In the genomic region with DNA sequence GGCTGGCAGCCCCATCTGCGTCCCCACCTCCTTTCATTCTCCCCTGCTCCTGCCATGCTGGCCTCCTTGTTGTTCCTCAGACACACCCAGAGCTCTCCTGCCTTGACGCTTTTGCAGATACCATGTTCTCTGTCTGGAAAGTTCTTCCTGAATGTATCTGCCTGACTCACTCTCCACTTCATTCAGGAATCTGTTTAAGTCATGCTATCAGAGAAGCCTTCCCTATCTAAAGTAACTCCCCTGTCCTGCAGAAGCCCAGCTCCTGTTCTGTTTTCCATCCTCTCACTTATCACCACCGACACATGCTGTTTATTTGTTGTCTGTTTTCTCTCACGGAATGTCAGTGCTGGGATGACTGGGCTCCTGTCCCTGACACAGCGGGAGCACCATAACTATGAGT, we compare ENCODE assay signal across 25 cellular contexts.
DNase-seq lines count a peak whose midpoint lies in the region; ATAC-seq and TF ChIP-seq lines count a peak whose summit lies in the region.
"Had no signal": no experiment of that assay in that cellular context is flagged by ENCODE, and none has a peak within 500 bp of the region (broad histone marks: within the 10 kb centered on the region; RNA-seq: fewer than 3 reads in every experiment).

No MANE protein-coding gene starts in this region.

- in situ Hi-C loops in Panc1 (cut with HindIII; ENCODE audit: low pct_unique_long_range_greater_than_20kb, low sequenced_read_pairs) (no loop called here), brain microvascular endothelial cell (cut with HindIII; ENCODE audit: low pct_ligation_motif_present, low sequenced_read_pairs) (loop anchor here (25.0 kb wide), 1 partner anchor 365 kb away; no protein-coding TSS in a partner anchor)

- no peak overlapping the region for H2BK120ac ChIP-seq in neuronal stem cell (ENCODE audit: low read depth, low read length)

- H3K79me1 ChIP-seq in neuronal stem cell (ENCODE audit: low read depth, low read length) = no peaks in the 10 kb centered on the region

- intact Hi-C loops in Panc1 (cut with micrococcal nuclease; ENCODE audit: unreplicated experiment) = no loop called here
- intact Hi-C loops in left cardiac atrium (cut with DNase I) = no loop called here
- intact Hi-C loops in psoas muscle (cut with DNase I) = no loop called here
- intact Hi-C loops in sigmoid colon (cut with DNase I) = no loop called here

- no peak overlapping the region for H3K27ac ChIP-seq in Panc1 (ENCODE audit: low read length)
- no peak overlapping the region for H3K27ac ChIP-seq in brain microvascular endothelial cell
- H3K27ac ChIP-seq in neuronal stem cell (replicated peaks; ENCODE audit: low read length) = no peak overlapping the region
- H3K27ac ChIP-seq in psoas muscle = no peak overlapping the region
- no peak overlapping the region for H3K27ac ChIP-seq in sigmoid colon
- H3K27ac ChIP-seq: gastroesophageal sphincter, SJSA1 had no signal

- TSS peak; percentile 54 for BruUV-seq in Panc1 (replicated peaks; lab: Mats Ljungman, UMichigan)

- no peak overlapping the region for H4K91ac ChIP-seq in neuronal stem cell (ENCODE audit: low read depth, low read length, poor library complexity)

- H4K8ac ChIP-seq in neuronal stem cell (ENCODE audit: low read depth, low read length) = no peak overlapping the region

- CTCF ChIA-PET in Panc1 (lab: Charles Lee) = no interaction called here

- H3K9ac ChIP-seq in neuronal stem cell (ENCODE audit: low read depth, low read length, poor library complexity) = no peak overlapping the region

- DNase-seq in Panc1 (ENCODE audit: low read depth, low spot score) (no peak), brain microvascular endothelial cell (peak; percentile 25), left cardiac atrium (peak; percentile 19), neuronal stem cell (ENCODE audit: low spot score) (no peak), psoas muscle (no peak), sigmoid colon (no peak)
- DNase-seq: activated CD4-positive, alpha-beta T cell treated with anti-CD3 and anti-CD28 coated beads, Interleukin-2, amount 50 U/mL, for 4 hours; activated gamma-delta T cell treated with Interleukin-2 at 50 U/mL for 16 hours; activated naive CD8-positive, alpha-beta T cell treated with anti-CD3 and anti-CD28 coated beads, Interleukin-2, amount 50 U/mL, for 24 hours; activated T-cell treated with anti-CD3 and anti-CD28 coated beads, Interleukin-2, amount 50 U/mL, for 48 hours; C1 segment of cervical spinal cord; cerebellar nuclear complex; HCEC 1CT; NCI-H1436 treated with DMSO at 0.1 percent for 48 hours; NCI-H446; NCI-H82; stimulated activated naive CD4-positive, alpha-beta T cell had no signal

- ATAC-seq in Panc1 (no peak), left cardiac atrium (peak; percentile 44 to 76), GM21786 (IDR thresholded peaks at IDR 0.05; ENCODE audit: unreplicated experiment) (no peak), psoas muscle (no peak), HG03442 (IDR thresholded peaks at IDR 0.05; ENCODE audit: unreplicated experiment) (no peak)
- ATAC-seq: activated naive CD8-positive, alpha-beta T cell treated with anti-CD3 and anti-CD28 coated beads, Interleukin-2, amount 50 U/mL, for 24 hours; gastroesophageal sphincter; HepG2; natural killer cell treated with Interleukin-12 subunit alpha and Interleukin-12 subunit beta and Interleukin-15 and Interleukin-18, amount 100 ng/mL, for 72 hours had no signal

- H3K18ac ChIP-seq in neuronal stem cell (ENCODE audit: low read length) = no peak overlapping the region

- no CpG with 5 or more reads among the region's 5 CpGs for WGBS in neuronal stem cell (ENCODE audit: extremely low coverage in 2 of 2, insufficient read length in 2 of 2, insufficient replicate concordance in 1 of 2), 2 donors
- WGBS in psoas muscle, 3 donors = 90 to 94% (median 93%) methylated on average over 5 of the region's 5 CpGs
- 91 to 94% methylated on average over 5 of the region's 5 CpGs for WGBS in sigmoid colon, 2 donors

- no peaks in the 10 kb centered on the region for H3K9me3 ChIP-seq in Panc1 (ENCODE audit: control insufficient read depth, insufficient read depth, low read depth, low read length)
- no peaks in the 10 kb centered on the region for H3K9me3 ChIP-seq in neuronal stem cell (replicated peaks in 1 of 2; ENCODE audit: control insufficient read depth in 2 of 2, insufficient read depth in 1 of 2, low read depth in 1 of 2, low read length in 2 of 2)
- H3K9me3 ChIP-seq in psoas muscle = no peaks in the 10 kb centered on the region
- H3K9me3 ChIP-seq in sigmoid colon = no peaks in the 10 kb centered on the region
- H3K9me3 ChIP-seq: gastroesophageal sphincter, SJSA1, suprapubic skin had no signal

- no peaks in the 10 kb centered on the region for H3K27me3 ChIP-seq in Panc1 (ENCODE audit: control insufficient read depth, insufficient read depth, low read length)
- no peaks in the 10 kb centered on the region for H3K27me3 ChIP-seq in brain microvascular endothelial cell (replicated peaks)
- H3K27me3 ChIP-seq in neuronal stem cell (ENCODE audit: control insufficient read depth in 3 of 3, insufficient read depth in 3 of 3, low read depth in 1 of 3, low read length in 3 of 3) = no peaks in the 10 kb centered on the region
- no peaks in the 10 kb centered on the region for H3K27me3 ChIP-seq in psoas muscle (ENCODE audit: insufficient read depth in 3 of 3, low read length in 2 of 3)
- H3K27me3 ChIP-seq in sigmoid colon = no peaks in the 10 kb centered on the region
- H3K27me3 ChIP-seq: gastroesophageal sphincter, SJSA1, suprapubic skin had no signal

- peak overlapping the region; percentile 4 for H2BK5ac ChIP-seq in neuronal stem cell (ENCODE audit: low read length)

- no peak for TF ChIP-seq CTCF in Panc1 (IDR thresholded peaks at IDR 0.05)
- no peak for TF ChIP-seq CTCF in brain microvascular endothelial cell (IDR thresholded peaks at IDR 0.05; ENCODE audit: low read depth, low read length, missing control alignments)
- no peak for TF ChIP-seq CTCF in psoas muscle (IDR thresholded peaks at IDR 0.05)
- no peak for TF ChIP-seq CTCF in sigmoid colon (IDR thresholded peaks at IDR 0.05)

- no peaks in the 10 kb centered on the region; the same call in 1 of the 2 replicates for H3K4me1 ChIP-seq in Panc1 (ENCODE audit: control insufficient read depth, insufficient read depth, low read length)
- H3K4me1 ChIP-seq in neuronal stem cell (ENCODE audit: control insufficient read depth in 2 of 2, insufficient read depth in 1 of 2, low read depth in 1 of 2, low read length in 2 of 2) = peaks cover 2 to 7% of the 10 kb centered on the region in 2 donors
- H3K4me1 ChIP-seq in psoas muscle = no peaks in the 10 kb centered on the region
- H3K4me1 ChIP-seq in sigmoid colon = no peaks in the 10 kb centered on the region

- H3K4me3 ChIP-seq in Panc1 (ENCODE audit: low read depth in 2 of 2, low read length in 2 of 2) (no peak overlapping the region), brain microvascular endothelial cell (ENCODE audit: low read depth, low read length) (no peak overlapping the region), neuronal stem cell (ENCODE audit: low read length in 2 of 2) (no peak overlapping the region), psoas muscle (no peak overlapping the region), sigmoid colon (no peak overlapping the region)
- H3K4me3 ChIP-seq: gastroesophageal sphincter, SJSA1, skin epidermis, suprapubic skin had no signal

- POLR2A ChIA-PET in Panc1 (lab: Charles Lee) = no interaction called here

- no peak overlapping the region for H3K4ac ChIP-seq in neuronal stem cell (ENCODE audit: low read length)

- H2BK15ac ChIP-seq in neuronal stem cell (ENCODE audit: low read length) = no peak overlapping the region

- H2AK5ac ChIP-seq in neuronal stem cell (ENCODE audit: low read depth, low read length) = no peak overlapping the region

- TF ChIP-seq EP300 in sigmoid colon (IDR thresholded peaks at IDR 0.05) = no peak

- no peak overlapping the region for H3K14ac ChIP-seq in neuronal stem cell (ENCODE audit: low read length)

- no peak overlapping the region for H2AFZ ChIP-seq in neuronal stem cell (ENCODE audit: low read length)

- no peak overlapping the region for H3K23ac ChIP-seq in neuronal stem cell (ENCODE audit: low read depth, low read length, poor library complexity)

- H3K4me2 ChIP-seq in neuronal stem cell (ENCODE audit: insufficient read depth, low read length, poor library complexity, severe bottlenecking) = no peak overlapping the region

- no peak overlapping the region for H2BK12ac ChIP-seq in neuronal stem cell (ENCODE audit: low read length)

- peaks cover 10% of the 10 kb centered on the region; the same call in 1 of the 2 replicates for H3K36me3 ChIP-seq in Panc1 (ENCODE audit: control insufficient read depth, insufficient read depth, low read length)
- no peaks in the 10 kb centered on the region for H3K36me3 ChIP-seq in brain microvascular endothelial cell (replicated peaks)
- no peaks in the 10 kb centered on the region for H3K36me3 ChIP-seq in neuronal stem cell (replicated peaks in 1 of 2; ENCODE audit: control insufficient read depth in 2 of 2, insufficient read depth in 2 of 2, low read length in 2 of 2)
- H3K36me3 ChIP-seq in psoas muscle (ENCODE audit: insufficient read depth in 1 of 2, low read depth in 1 of 2) = no peaks in the 10 kb centered on the region
- H3K36me3 ChIP-seq in sigmoid colon = no peaks in the 10 kb centered on the region
- H3K36me3 ChIP-seq: SJSA1 had no signal

- TF ChIP-seq POLR2A in sigmoid colon (IDR thresholded peaks at IDR 0.05) = no peak

Comparison
In these comparisons a context has a peak if more than half of its experiments do, and no peak if none do; other contexts are left out.
1. ATAC-seq: peak in left cardiac atrium (2 of 2); none in Panc1 (single experiment), GM21786 (single experiment), psoas muscle (0 of 4) and HG03442 (single experiment).
2. DNase-seq: peak in brain microvascular endothelial cell (single experiment) and left cardiac atrium (single experiment); none in Panc1 (single experiment), neuronal stem cell (single experiment), psoas muscle (0 of 2) and sigmoid colon (single experiment).